13 cellular contexts compared by ENCODE assay signal in the genomic region with DNA sequence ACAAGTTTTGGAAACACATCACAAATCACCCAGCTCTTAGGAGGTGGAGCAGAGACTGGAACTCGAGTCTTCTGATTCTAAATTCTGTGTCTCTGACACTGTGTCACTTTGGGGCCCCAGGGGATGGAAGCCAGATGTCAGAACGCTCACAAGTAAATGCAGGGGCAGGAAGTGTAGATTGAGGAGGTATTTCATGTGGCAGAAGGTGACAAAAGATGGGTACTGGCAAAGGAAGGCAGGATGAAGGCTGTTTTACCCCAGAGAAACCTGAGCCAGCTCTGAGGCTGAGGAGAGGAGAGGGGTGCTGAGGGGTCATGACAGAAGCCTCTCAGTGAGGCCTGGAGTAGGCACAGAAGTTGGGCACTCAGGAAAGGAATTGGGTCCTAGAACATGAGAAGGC. TPM values are rescaled to one million over a fixed set of nuclear protein-coding genes. Genes with fewer than 3 reads are reported as not detected.
A peak's percentile ranks its signal among the peaks of the same experiment; 100 is the strongest.
DNase-seq lines count a peak whose midpoint lies in the region; ATAC-seq and TF ChIP-seq lines count a peak whose summit lies in the region.
"Had no signal": no experiment of that assay in that cellular context is flagged by ENCODE, and none has a peak within 500 bp of the region (broad histone marks: within the 10 kb centered on the region; RNA-seq: fewer than 3 reads in every experiment).

No MANE protein-coding gene starts in this region.

- intact Hi-C loops in Calu3 (cut with micrococcal nuclease; ENCODE audit: unreplicated experiment): no loop called here

- H3K9me3 ChIP-seq in SJCRH30 (replicated peaks): no peaks in the 10 kb centered on the region
- H3K9me3 ChIP-seq: tibial nerve had no signal

- H3K4me3 ChIP-seq in SJCRH30: no peak overlapping the region
- H3K4me3 ChIP-seq: tibial nerve had no signal

- BruUV-seq in Calu3 (replicated peaks; lab: Mats Ljungman, UMichigan): no TSS peak

- no peaks in the 10 kb centered on the region for H3K36me3 ChIP-seq in SJCRH30
- H3K36me3 ChIP-seq: tibial nerve had no signal

- no peak for TF ChIP-seq CTCF in Calu3 (IDR thresholded peaks at IDR 0.05; ENCODE audit: unreplicated experiment)

- H3K4me1 ChIP-seq in SJCRH30: peaks cover 94% of the 10 kb centered on the region

- CTCF ChIA-PET in Calu3 (lab: Charles Lee): interaction anchor here (1.4 kb wide), 1 partner anchor 12 kb away, joined by 3 read pairs; no protein-coding TSS in a partner anchor

- peak overlapping the region; percentile 100 for H3K27ac Mint-ChIP-seq in central memory CD8-positive, alpha-beta T cell (ENCODE audit: low read depth)
- peak overlapping the region; percentile 97 for H3K27ac Mint-ChIP-seq in stimulated activated effector memory CD8-positive, alpha-beta T cell treated with anti-CD3 and anti-CD28 coated beads, Interleukin-12 subunit alpha, Interleukin-12 subunit beta, amount 100 ng/mL, for 72 hours
- no peak overlapping the region for H3K27ac Mint-ChIP-seq in Calu3 (ENCODE audit: unreplicated experiment)

- peak in 1 of 2 experiments; percentile 15 for DNase-seq in SJCRH30
- peak; percentile 36 for DNase-seq in activated CD8-positive, alpha-beta memory T cell treated with anti-CD3 and anti-CD28 coated beads, Interleukin-2, amount 50 U/mL, for 1 hour (ENCODE audit: extremely low read depth)
- peak; percentile 19 to 66 for DNase-seq in central memory CD8-positive, alpha-beta T cell (ENCODE audit: low spot score in 2 of 2)
- DNase-seq in stimulated activated effector memory CD8-positive, alpha-beta T cell treated with anti-CD3 and anti-CD28 coated beads, Interleukin-12 subunit alpha, Interleukin-12 subunit beta, amount 100 ng/mL, for 72 hours (ENCODE audit: low spot score in 2 of 2): peak in 1 of 2 donors; percentile 63
- DNase-seq in medulla oblongata (ENCODE audit: extremely low spot score): no peak
- DNase-seq in AG08396 (ENCODE audit: low spot score): no peak
- DNase-seq in Calu3: no peak
- DNase-seq: NCI-H1436 treated with DMSO at 0.1 percent for 48 hours, NCI-H526, right cardiac atrium, RPMI8226 had no signal

- H3K4me3 Mint-ChIP-seq in central memory CD8-positive, alpha-beta T cell: peak overlapping the region; percentile 64
- peak overlapping the region; percentile 28 for H3K4me3 Mint-ChIP-seq in stimulated activated effector memory CD8-positive, alpha-beta T cell treated with anti-CD3 and anti-CD28 coated beads, Interleukin-12 subunit alpha, Interleukin-12 subunit beta, amount 100 ng/mL, for 72 hours
- no peak overlapping the region for H3K4me3 Mint-ChIP-seq in Calu3 (ENCODE audit: low read depth, unreplicated experiment)

- H3K9me3 Mint-ChIP-seq in central memory CD8-positive, alpha-beta T cell: no peaks in the 10 kb centered on the region
- no peaks in the 10 kb centered on the region for H3K9me3 Mint-ChIP-seq in stimulated activated effector memory CD8-positive, alpha-beta T cell treated with anti-CD3 and anti-CD28 coated beads, Interleukin-12 subunit alpha, Interleukin-12 subunit beta, amount 100 ng/mL, for 72 hours
- H3K9me3 Mint-ChIP-seq in Calu3 (ENCODE audit: low read depth, unreplicated experiment): no peaks in the 10 kb centered on the region

- no peaks in the 10 kb centered on the region for H3K27me3 Mint-ChIP-seq in central memory CD8-positive, alpha-beta T cell
- H3K27me3 Mint-ChIP-seq in Calu3 (ENCODE audit: unreplicated experiment): no peaks in the 10 kb centered on the region

- peaks cover 2% of the 10 kb centered on the region for H3K36me3 Mint-ChIP-seq in central memory CD8-positive, alpha-beta T cell (ENCODE audit: insufficient read depth)
- no peaks in the 10 kb centered on the region for H3K36me3 Mint-ChIP-seq in stimulated activated effector memory CD8-positive, alpha-beta T cell treated with anti-CD3 and anti-CD28 coated beads, Interleukin-12 subunit alpha, Interleukin-12 subunit beta, amount 100 ng/mL, for 72 hours
- H3K36me3 Mint-ChIP-seq in Calu3 (ENCODE audit: insufficient read depth, unreplicated experiment): no peaks in the 10 kb centered on the region

- peaks cover 49% of the 10 kb centered on the region for H3K4me1 Mint-ChIP-seq in central memory CD8-positive, alpha-beta T cell
- H3K4me1 Mint-ChIP-seq in stimulated activated effector memory CD8-positive, alpha-beta T cell treated with anti-CD3 and anti-CD28 coated beads, Interleukin-12 subunit alpha, Interleukin-12 subunit beta, amount 100 ng/mL, for 72 hours: peaks cover 45% of the 10 kb centered on the region
- H3K4me1 Mint-ChIP-seq in Calu3 (ENCODE audit: low read depth, unreplicated experiment): no peaks in the 10 kb centered on the region

- ATAC-seq in central memory CD8-positive, alpha-beta T cell (replicated peaks; ENCODE audit: extremely low read depth, poor library complexity, severe bottlenecking): peak; percentile 99
- ATAC-seq in stimulated activated effector memory CD8-positive, alpha-beta T cell treated with anti-CD3 and anti-CD28 coated beads, Interleukin-12 subunit alpha, Interleukin-12 subunit beta, amount 100 ng/mL, for 72 hours: peak; percentile 81
- ATAC-seq: right cardiac atrium had no signal

- peak overlapping the region; percentile 91; the same call in 1 of the 2 replicates for H3K27ac ChIP-seq in SJCRH30
- H3K27ac ChIP-seq: epithelial cell of prostate, tibial nerve had no signal

- H3K27me3 ChIP-seq in SJCRH30: no peaks in the 10 kb centered on the region
- H3K27me3 ChIP-seq: tibial nerve had no signal

RNA-seq across cellular contexts. Expression of a gene that starts 6.0 kb away (rescaled TPM):
- 37.3 and 42.7 TPM in 2 replicates for total RNA-seq in SJCRH30 (2014; rRNA removed; shearing (Covaris generic))
- 68.5 and 70.8 TPM in 2 replicates for total RNA-seq in Calu3 (2022)

RNA-seq across cellular contexts. Expression of a gene that starts 43.5 kb away (rescaled TPM):
- 454 and 459 TPM in 2 replicates for total RNA-seq in SJCRH30 (2014; rRNA removed; shearing (Covaris generic))
- total RNA-seq in Calu3 (2022): 300 and 371 TPM in 2 replicates

Comparison
In these comparisons a context has a peak if more than half of its experiments do, and no peak if none do; other contexts are left out.
1. DNase-seq: peak in activated CD8-positive, alpha-beta memory T cell treated with anti-CD3 and anti-CD28 coated beads, Interleukin-2, amount 50 U/mL, for 1 hour (single experiment) and central memory CD8-positive, alpha-beta T cell (2 of 2); none in medulla oblongata (single experiment), AG08396 (single experiment) and Calu3 (single experiment).